In genomic region chr4:145566086-145566708, GRCh38 we compare ENCODE assay signal across 23 cellular contexts. TPM values are rescaled to one million over a fixed set of nuclear protein-coding genes. Genes with fewer than 3 reads are reported as not detected.
DNase-seq lines count a peak whose midpoint lies in the region; ATAC-seq and TF ChIP-seq lines count a peak whose summit lies in the region.
"Had no signal": no experiment of that assay in that cellular context is flagged by ENCODE, and none has a peak within 500 bp of the region (broad histone marks: within the 10 kb centered on the region; RNA-seq: fewer than 3 reads in every experiment).

No MANE protein-coding gene starts in this region.

- H3K79me1 ChIP-seq in mesenchymal stem cell (replicated peaks; ENCODE audit: low read length, poor library complexity, severe bottlenecking), result no peaks in the 10 kb centered on the region

- no peaks in the 10 kb centered on the region for H4K20me1 ChIP-seq in HCT116 (ENCODE audit: insufficient read depth)

- no peak for TF ChIP-seq CTCF in HCT116 (IDR thresholded peaks at IDR 0.05 in 2 of 3, conservative IDR thresholded peaks at IDR 0.05 in 1 of 3; ENCODE audit: borderline replicate concordance in 1 of 3, insufficient read depth in 1 of 3, low read depth in 2 of 3, low read length in 2 of 3)

- H3K27me3 ChIP-seq in HCT116 (ENCODE audit: insufficient read depth, low read length) (no peaks in the 10 kb centered on the region), mesenchymal stem cell (ENCODE audit: control insufficient read depth in 1 of 2, insufficient read depth in 1 of 2, low read length in 2 of 2) (no peaks in the 10 kb centered on the region)
- H3K27me3 ChIP-seq: BE2C had no signal

- CTCF ChIA-PET in HCT116 (lab: Charles Lee), result no interaction called here
- CTCF ChIA-PET in activated CD8-positive, alpha-beta T cell treated with anti-CD3 and anti-CD28 coated beads, Interleukin-2, amount 10 ng/mL, durations not matched to agents 7 days and 5 days (lab: Charles Lee), result no interaction called here

- no peak overlapping the region for H3K4me3 Mint-ChIP-seq in stimulated activated effector memory CD8-positive, alpha-beta T cell treated with anti-CD3 and anti-CD28 coated beads, Interleukin-12 subunit alpha, Interleukin-12 subunit beta, amount 100 ng/mL, for 72 hours
- no peak overlapping the region for H3K4me3 Mint-ChIP-seq in activated CD8-positive, alpha-beta T cell treated with anti-CD3 and anti-CD28 coated beads, Interleukin-2, amount 10 ng/mL, durations not matched to agents 7 days and 5 days
- H3K4me3 Mint-ChIP-seq: CD4-positive, alpha-beta T cell had no signal

- no peaks in the 10 kb centered on the region for H3K9me3 Mint-ChIP-seq in stimulated activated effector memory CD8-positive, alpha-beta T cell treated with anti-CD3 and anti-CD28 coated beads, Interleukin-12 subunit alpha, Interleukin-12 subunit beta, amount 100 ng/mL, for 72 hours
- H3K9me3 Mint-ChIP-seq in activated CD8-positive, alpha-beta T cell treated with anti-CD3 and anti-CD28 coated beads, Interleukin-2, amount 10 ng/mL, durations not matched to agents 7 days and 5 days (ENCODE audit: insufficient read depth), result no peaks in the 10 kb centered on the region

- H3K27ac Mint-ChIP-seq in stimulated activated effector memory CD8-positive, alpha-beta T cell treated with anti-CD3 and anti-CD28 coated beads, Interleukin-12 subunit alpha, Interleukin-12 subunit beta, amount 100 ng/mL, for 72 hours, result no peak overlapping the region
- H3K27ac Mint-ChIP-seq in activated CD8-positive, alpha-beta T cell treated with anti-CD3 and anti-CD28 coated beads, Interleukin-2, amount 10 ng/mL, durations not matched to agents 7 days and 5 days, result no peak overlapping the region
- H3K27ac Mint-ChIP-seq: CD4-positive, alpha-beta T cell had no signal

- no peaks in the 10 kb centered on the region for H3K36me3 ChIP-seq in HCT116 (ENCODE audit: control insufficient read depth in 1 of 2, insufficient read depth in 2 of 2, low read length in 2 of 2)
- H3K36me3 ChIP-seq in mesenchymal stem cell (ENCODE audit: control insufficient read depth in 1 of 2, insufficient read depth in 2 of 2, low read depth in 1 of 2, low read length in 2 of 2), result peaks cover 0 to 5% of the 10 kb centered on the region in 2 experiments
- H3K36me3 ChIP-seq: BE2C had no signal

- H2BK5ac ChIP-seq in mesenchymal stem cell (ENCODE audit: low read depth, low read length, poor library complexity, severe bottlenecking), result no peak overlapping the region

- H3K4me2 ChIP-seq in HCT116 (ENCODE audit: low read length), result no peak overlapping the region
- no peak overlapping the region for H3K4me2 ChIP-seq in mesenchymal stem cell (ENCODE audit: low read length, poor library complexity, severe bottlenecking)
- H3K4me2 ChIP-seq: PC-9 had no signal

- ATAC-seq in HCT116, result 0 out of 2 replicates have a peak, but pooled peaks have one; percentile 4
- peak; percentile 40 for ATAC-seq in stimulated activated effector memory CD8-positive, alpha-beta T cell treated with anti-CD3 and anti-CD28 coated beads, Interleukin-12 subunit alpha, Interleukin-12 subunit beta, amount 100 ng/mL, for 72 hours
- no peak for ATAC-seq in activated CD8-positive, alpha-beta T cell treated with anti-CD3 and anti-CD28 coated beads, Interleukin-2, amount 10 ng/mL, durations not matched to agents 7 days and 5 days
- ATAC-seq in HG02938 (IDR thresholded peaks at IDR 0.05; ENCODE audit: unreplicated experiment), result no peak
- ATAC-seq: K562 had no signal

- no peaks in the 10 kb centered on the region for H3K79me2 ChIP-seq in HCT116 (ENCODE audit: insufficient read depth, low read length)

- no peak overlapping the region for H2AK5ac ChIP-seq in mesenchymal stem cell (ENCODE audit: low read length, severe bottlenecking)

- DNase-seq in HCT116 (ENCODE audit: low read depth, low spot score) (no peak), mesenchymal stem cell (no peak), islet precursor cell (no peak)
- no peak for DNase-seq in stimulated activated effector memory CD8-positive, alpha-beta T cell treated with anti-CD3 and anti-CD28 coated beads, Interleukin-12 subunit alpha, Interleukin-12 subunit beta, amount 100 ng/mL, for 72 hours (ENCODE audit: low spot score in 2 of 2)
- DNase-seq in activated CD8-positive, alpha-beta T cell treated with anti-CD3 and anti-CD28 coated beads, Interleukin-2, amount 10 ng/mL, durations not matched to agents 7 days and 5 days, result no peak
- DNase-seq: BE2C; Caco-2; CD4-positive, alpha-beta T cell; DMS 273 treated with DMSO at 0.1 percent for 48 hours; DND-41; GM23248; NCI-H1092; NCI-H146; NCI-H2029; NCI-H2227 treated with DMSO at 0.1 percent for 48 hours; NCI-H510A; PC-9; SIG-M5 had no signal

- H3K9me2 ChIP-seq in HCT116 (ENCODE audit: insufficient read depth), result no peaks in the 10 kb centered on the region

- peaks cover 20% of the 10 kb centered on the region for H3K27me3 Mint-ChIP-seq in activated CD8-positive, alpha-beta T cell treated with anti-CD3 and anti-CD28 coated beads, Interleukin-2, amount 10 ng/mL, durations not matched to agents 7 days and 5 days (ENCODE audit: low read depth)

- H4K91ac ChIP-seq in mesenchymal stem cell (ENCODE audit: low read length), result peak overlapping the region; percentile 4

- BruUV-seq in HCT116 (replicated peaks; lab: Mats Ljungman, UMichigan), result no TSS peak

- RAD21 ChIA-PET in HCT116 (lab: Charles Lee; ENCODE audit: low non-redundant PET in 1 of 2, low total read pairs in 2 of 2, uncharacterized antibody in 2 of 2, unreplicated experiment in 2 of 2), result no interaction called here

- no peak overlapping the region for H2BK15ac ChIP-seq in mesenchymal stem cell (ENCODE audit: low read depth, poor library complexity, severe bottlenecking)

- H3K4me3 ChIP-seq in HCT116 (replicated peaks in 1 of 2; ENCODE audit: low read depth in 1 of 2, low read length in 2 of 2) (no peak overlapping the region), mesenchymal stem cell (ENCODE audit: insufficient read depth in 1 of 2, low read depth in 1 of 2, low read length in 2 of 2) (no peak overlapping the region)
- H3K4me3 ChIP-seq: GM12878, GM23248, K562, PC-9 had no signal

- no peak overlapping the region for H4K8ac ChIP-seq in mesenchymal stem cell (ENCODE audit: low read length)

- no peak overlapping the region for H3K23ac ChIP-seq in mesenchymal stem cell (ENCODE audit: low read length in 2 of 2)

- H3K9me3 ChIP-seq in HCT116 (ENCODE audit: control insufficient read depth in 1 of 2, insufficient read depth in 1 of 2, low read depth in 1 of 2, low read length in 2 of 2), result no peaks in the 10 kb centered on the region
- H3K9me3 ChIP-seq in mesenchymal stem cell (ENCODE audit: control insufficient read depth, low read length), result peaks cover 22% of the 10 kb centered on the region
- H3K9me3 ChIP-seq: BE2C, Caco-2 had no signal

- no peak for TF ChIP-seq POLR2A in HCT116 (IDR thresholded peaks at IDR 0.05; ENCODE audit: borderline replicate concordance, extremely low read depth, insufficient read depth, insufficient read length)

- WGBS in mesenchymal stem cell, result 94% methylated on average over 5 of the region's 5 CpGs

- H3K18ac ChIP-seq in mesenchymal stem cell (ENCODE audit: low read depth in 1 of 2, low read length in 2 of 2), result no peak overlapping the region

- POLR2A ChIA-PET in HCT116 (lab: Charles Lee), result no interaction called here
- POLR2A ChIA-PET in activated CD8-positive, alpha-beta T cell treated with anti-CD3 and anti-CD28 coated beads, Interleukin-2, amount 10 ng/mL, durations not matched to agents 7 days and 5 days (lab: Charles Lee), result no interaction called here

- H3K4me1 ChIP-seq in HCT116 (ENCODE audit: control insufficient read depth in 1 of 2, insufficient read depth in 2 of 2, low read length in 2 of 2), result no peaks in the 10 kb centered on the region
- peaks cover 1% of the 10 kb centered on the region for H3K4me1 ChIP-seq in mesenchymal stem cell (ENCODE audit: control insufficient read depth, insufficient read depth, low read depth, low read length)
- H3K4me1 ChIP-seq: BE2C, Caco-2 had no signal

- H2AFZ ChIP-seq in HCT116 (ENCODE audit: low read depth, low read length, poor library complexity, severe bottlenecking) (no peak overlapping the region), mesenchymal stem cell (ENCODE audit: low read depth, low read length) (no peak overlapping the region)
- H2AFZ ChIP-seq: GM23248, PC-9 had no signal

- H3K14ac ChIP-seq in mesenchymal stem cell (ENCODE audit: low read length in 2 of 2), result peak overlapping the region in 1 of 2 experiments; percentile 9

- H2BK120ac ChIP-seq in mesenchymal stem cell (ENCODE audit: low read depth, low read length), result no peak overlapping the region

- H3K36me3 Mint-ChIP-seq in stimulated activated effector memory CD8-positive, alpha-beta T cell treated with anti-CD3 and anti-CD28 coated beads, Interleukin-12 subunit alpha, Interleukin-12 subunit beta, amount 100 ng/mL, for 72 hours, result no peaks in the 10 kb centered on the region
- H3K36me3 Mint-ChIP-seq in activated CD8-positive, alpha-beta T cell treated with anti-CD3 and anti-CD28 coated beads, Interleukin-2, amount 10 ng/mL, durations not matched to agents 7 days and 5 days (ENCODE audit: low read depth), result no peaks in the 10 kb centered on the region

- no peak for TF ChIP-seq RAD21 in HCT116 (IDR thresholded peaks at IDR 0.05; ENCODE audit: low read depth)

- H3K27ac ChIP-seq in HCT116 (ENCODE audit: low read depth, low read length), result no peak overlapping the region
- H3K27ac ChIP-seq in angular gyrus (ENCODE audit: low read depth, low read length), result peak overlapping the region; percentile 13
- no peak overlapping the region for H3K27ac ChIP-seq in mesenchymal stem cell (ENCODE audit: low read length, poor library complexity, severe bottlenecking)
- H3K27ac ChIP-seq: GM23248, PC-9, RWPE1 had no signal

- intact Hi-C loops in HCT116 (cut with micrococcal nuclease), result no loop called here

- no peak overlapping the region for H2BK12ac ChIP-seq in mesenchymal stem cell (ENCODE audit: low read length in 2 of 2)

- H3K9ac ChIP-seq in HCT116 (ENCODE audit: low read length), result no peak overlapping the region
- H3K9ac ChIP-seq in mesenchymal stem cell (ENCODE audit: low read length), result no peak overlapping the region
- H3K9ac ChIP-seq: GM23248 had no signal

- no peak overlapping the region for H3K4ac ChIP-seq in mesenchymal stem cell (ENCODE audit: low read depth in 1 of 2, low read length in 2 of 2)

- H3K4me1 Mint-ChIP-seq in stimulated activated effector memory CD8-positive, alpha-beta T cell treated with anti-CD3 and anti-CD28 coated beads, Interleukin-12 subunit alpha, Interleukin-12 subunit beta, amount 100 ng/mL, for 72 hours, result no peaks in the 10 kb centered on the region
- no peaks in the 10 kb centered on the region for H3K4me1 Mint-ChIP-seq in activated CD8-positive, alpha-beta T cell treated with anti-CD3 and anti-CD28 coated beads, Interleukin-2, amount 10 ng/mL, durations not matched to agents 7 days and 5 days (ENCODE audit: low read depth)

RNA-seq across cellular contexts. Expression of gene MMAA, which starts 53.0 kb away (rescaled TPM):
- 3.6 TPM for total RNA-seq in HCT116 (2021; ENCODE audit: unreplicated experiment)
- polyA plus RNA-seq in HCT116 (2012), result 2.3 and 2.8 TPM in 2 replicates
- polyA plus RNA-seq in mesenchymal stem cell (2013, experiment 1 of 2), result 6.3 TPM
- polyA plus RNA-seq in mesenchymal stem cell (2013, experiment 2 of 2), result 5.6 TPM
- total RNA-seq in activated CD8-positive, alpha-beta T cell treated with anti-CD3 and anti-CD28 coated beads, Interleukin-2, amount 10 ng/mL, durations not matched to agents 7 days and 5 days, result 1 to 10 TPM; 6.8 to 8.2 TPM

Comparison
In these comparisons a context has a peak if more than half of its experiments do, and no peak if none do; other contexts are left out.
1. ATAC-seq: peak in HCT116 (single experiment) and stimulated activated effector memory CD8-positive, alpha-beta T cell treated with anti-CD3 and anti-CD28 coated beads, Interleukin-12 subunit alpha, Interleukin-12 subunit beta, amount 100 ng/mL, for 72 hours (single experiment); none in activated CD8-positive, alpha-beta T cell treated with anti-CD3 and anti-CD28 coated beads, Interleukin-2, amount 10 ng/mL, durations not matched to agents 7 days and 5 days (single experiment) and HG02938 (single experiment).